ENCODE assay signal across 7 cellular contexts in the genomic region with DNA sequence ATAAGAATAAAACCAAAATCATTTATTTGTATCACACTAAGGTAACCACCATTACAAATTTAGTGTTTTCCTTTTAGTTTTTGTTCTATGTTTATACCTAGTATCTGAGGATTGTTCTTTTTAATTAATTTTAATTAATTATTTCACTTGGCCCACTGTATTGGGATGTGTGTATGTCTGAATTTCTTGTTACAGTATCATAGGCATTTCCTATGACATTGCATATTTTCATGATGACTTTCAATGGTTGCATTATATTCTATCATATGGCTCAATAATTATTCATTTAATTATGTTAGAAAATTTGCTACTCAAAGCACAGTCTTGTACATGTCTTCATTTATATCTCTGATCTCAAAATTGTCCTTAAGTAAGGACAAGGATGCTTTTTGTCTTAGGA.
"Had no signal": no experiment of that assay in that cellular context is flagged by ENCODE, and none has a peak within 500 bp of the region (broad histone marks: within the 10 kb centered on the region; RNA-seq: fewer than 3 reads in every experiment).

No MANE protein-coding gene starts in this region.

- H3K9me3 ChIP-seq: upper lobe of right lung had no signal

- H3K27me3 ChIP-seq: upper lobe of right lung had no signal

- H3K27ac ChIP-seq: upper lobe of right lung had no signal

- DNase-seq: activated CD4-positive, alpha-beta T cell treated with anti-CD3 and anti-CD28 coated beads, Interleukin-2, amount 50 U/mL, for 1 hour; activated naive CD4-positive, alpha-beta T cell treated with anti-CD3 and anti-CD28 coated beads, Interleukin-2, amount 50 U/mL, for 16 hours; amniotic stem cell; stimulated activated CD4-positive, alpha-beta T cell treated with anti-CD3 and anti-CD28 coated beads, Interleukin-4, amount 100 ng/mL, for 1 hour; T-helper 2 cell; upper lobe of right lung had no signal

- H3K4me3 ChIP-seq: upper lobe of right lung had no signal

- H3K4me1 ChIP-seq: upper lobe of right lung had no signal

- FAIRE-seq: colon had no signal

- H3K36me3 ChIP-seq: upper lobe of right lung had no signal
